Comparison of ENCODE assay signal across 10 cellular contexts in the genomic region with DNA sequence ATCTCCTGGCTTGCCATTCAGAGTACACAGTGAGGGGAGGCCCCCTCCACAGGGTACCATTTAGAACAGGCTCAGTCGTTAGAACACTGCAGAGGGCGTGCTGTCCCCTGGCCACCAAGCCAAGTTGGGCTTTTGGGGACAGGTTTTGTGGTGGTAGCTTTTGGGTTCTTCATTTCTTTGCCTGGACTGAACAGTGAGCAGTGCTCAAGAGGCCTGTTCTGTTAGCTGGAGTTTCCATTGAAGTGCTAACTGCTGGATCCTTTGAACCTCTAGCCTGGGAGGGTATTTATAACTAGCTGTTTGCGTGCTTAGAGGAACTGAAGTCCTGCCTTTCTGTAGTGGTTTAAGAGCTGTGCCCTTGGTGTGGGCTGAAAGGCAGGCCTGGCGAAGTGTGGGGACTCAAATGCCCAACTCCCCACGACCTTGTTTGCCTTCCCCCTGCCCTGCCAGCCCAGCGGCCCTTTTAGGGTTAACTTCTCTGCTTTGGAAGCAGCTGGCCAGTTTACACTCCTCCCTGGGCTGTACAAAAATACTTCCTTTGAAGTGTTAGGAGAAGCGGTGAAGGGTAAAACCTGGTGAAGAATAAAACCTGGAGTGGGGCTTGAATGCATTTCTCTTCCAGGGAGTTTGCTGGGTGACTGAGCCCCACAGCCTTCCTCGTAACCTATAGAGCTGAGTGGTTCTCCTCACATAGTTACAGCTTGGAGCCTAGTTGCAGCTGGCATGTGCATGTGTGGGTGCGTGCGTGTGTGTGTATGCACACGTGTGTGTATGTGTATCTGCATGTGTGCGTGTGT. TPM values are rescaled to one million over a fixed set of nuclear protein-coding genes. Genes with fewer than 3 reads are reported as not detected.
A peak's percentile ranks its signal among the peaks of the same experiment; 100 is the strongest.
DNase-seq lines count a peak whose midpoint lies in the region; ATAC-seq and TF ChIP-seq lines count a peak whose summit lies in the region.
"Had no signal": no experiment of that assay in that cellular context is flagged by ENCODE, and none has a peak within 500 bp of the region (broad histone marks: within the 10 kb centered on the region; RNA-seq: fewer than 3 reads in every experiment).

No MANE protein-coding gene starts in this region.

- H3K27me3 ChIP-seq in BE2C, result no peaks in the 10 kb centered on the region
- H3K27me3 ChIP-seq in muscle layer of colon (ENCODE audit: control insufficient read depth in 1 of 2, insufficient read depth in 2 of 2, low read length in 2 of 2), result no peaks in the 10 kb centered on the region

- DNase-seq in BE2C (peak; percentile 23), NCI-H2029 treated with DMSO at 0.1 percent for 48 hours (lab: John Stamatoyannopoulos, UW) (peak; percentile 24), dermis blood vessel endothelial cell (peak; percentile 4), AG08396 (ENCODE audit: low spot score) (no peak), putamen (ENCODE audit: low spot score) (no peak), NCI-H1436 treated with DMSO at 0.1 percent for 48 hours (lab: John Stamatoyannopoulos, UW) (no peak)
- DNase-seq: activated T-cell treated with anti-CD3 and anti-CD28 coated beads, Interleukin-2, amount 50 U/mL, for 24 hours; naive B cell had no signal

- no peak overlapping the region for H3K4me3 ChIP-seq in BE2C (ENCODE audit: low read depth, low read length)
- peak overlapping the region; percentile 6 to 37 for H3K4me3 ChIP-seq in muscle layer of colon (ENCODE audit: low read depth in 1 of 2, low read length in 2 of 2)

- H3K9ac ChIP-seq in muscle layer of colon (ENCODE audit: low read length), result no peak overlapping the region

- H3K9me3 ChIP-seq in BE2C (no peaks in the 10 kb centered on the region; the same call in 1 of the 2 replicates), muscle layer of colon (ENCODE audit: low read length) (no peaks in the 10 kb centered on the region)

- H3K36me3 ChIP-seq in BE2C (no peaks in the 10 kb centered on the region; the same call in 1 of the 2 replicates), muscle layer of colon (ENCODE audit: insufficient read depth, low read length) (no peaks in the 10 kb centered on the region)

- peak overlapping the region; percentile 71 for H3K27ac ChIP-seq in muscle layer of colon (ENCODE audit: low read depth, low read length)

- no peak for TF ChIP-seq CTCF in BE2C (IDR thresholded peaks at IDR 0.05; ENCODE audit: low read depth, low read length)

- peaks cover 8% of the 10 kb centered on the region; the same call in 1 of the 2 replicates for H3K4me1 ChIP-seq in BE2C
- H3K4me1 ChIP-seq in muscle layer of colon (ENCODE audit: insufficient read depth, low read length), result peaks cover 71% of the 10 kb centered on the region

- no peak for ATAC-seq in HG03175 (IDR thresholded peaks at IDR 0.05; ENCODE audit: unreplicated experiment)

RNA-seq across cellular contexts. Expression of a gene that starts 34.6 kb away (rescaled TPM):
- polyA plus RNA-seq in BE2C (2012; ENCODE audit: insufficient read depth, insufficient read length, low read depth), result 5.3 TPM
- total RNA-seq in dermis blood vessel endothelial cell, result 2.6 and 3.2 TPM in 2 replicates

Comparison
In these comparisons a context has a peak if more than half of its experiments do, and no peak if none do; other contexts are left out.
1. DNase-seq: peak in BE2C (single experiment), NCI-H2029 treated with DMSO at 0.1 percent for 48 hours (single experiment) and dermis blood vessel endothelial cell (single experiment); none in AG08396 (single experiment), putamen (single experiment) and NCI-H1436 treated with DMSO at 0.1 percent for 48 hours (single experiment).